Comparison of ENCODE assay signal across 13 cellular contexts in the genomic region with DNA sequence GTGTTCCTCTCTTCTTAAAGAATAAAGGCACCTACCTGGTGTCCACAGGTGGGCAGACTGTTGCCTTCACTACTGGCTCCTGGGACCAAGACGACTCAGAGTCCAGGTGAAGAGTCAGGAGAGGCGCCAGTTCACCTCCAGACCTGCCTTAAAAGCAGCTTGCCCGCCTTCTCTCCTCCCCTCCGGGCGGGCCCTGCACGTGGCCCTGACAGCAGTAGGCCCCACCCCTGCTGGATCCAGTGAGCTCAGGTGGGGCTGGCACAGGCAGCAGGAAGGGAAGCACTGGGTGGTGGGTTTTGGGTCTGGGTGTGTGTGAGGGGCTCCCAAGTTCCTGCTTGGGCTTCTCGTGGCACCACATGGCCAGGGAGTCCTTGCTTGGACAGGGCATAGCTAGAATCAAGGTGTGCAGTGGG. TPM values are rescaled to one million over a fixed set of nuclear protein-coding genes. Genes with fewer than 3 reads are reported as not detected.
DNase-seq lines count a peak whose midpoint lies in the region; ATAC-seq, FAIRE-seq and TF ChIP-seq lines count a peak whose summit lies in the region.
"Had no signal": no experiment of that assay in that cellular context is flagged by ENCODE, and none has a peak within 500 bp of the region (broad histone marks: within the 10 kb centered on the region; RNA-seq: fewer than 3 reads in every experiment).

A gene with protein sequence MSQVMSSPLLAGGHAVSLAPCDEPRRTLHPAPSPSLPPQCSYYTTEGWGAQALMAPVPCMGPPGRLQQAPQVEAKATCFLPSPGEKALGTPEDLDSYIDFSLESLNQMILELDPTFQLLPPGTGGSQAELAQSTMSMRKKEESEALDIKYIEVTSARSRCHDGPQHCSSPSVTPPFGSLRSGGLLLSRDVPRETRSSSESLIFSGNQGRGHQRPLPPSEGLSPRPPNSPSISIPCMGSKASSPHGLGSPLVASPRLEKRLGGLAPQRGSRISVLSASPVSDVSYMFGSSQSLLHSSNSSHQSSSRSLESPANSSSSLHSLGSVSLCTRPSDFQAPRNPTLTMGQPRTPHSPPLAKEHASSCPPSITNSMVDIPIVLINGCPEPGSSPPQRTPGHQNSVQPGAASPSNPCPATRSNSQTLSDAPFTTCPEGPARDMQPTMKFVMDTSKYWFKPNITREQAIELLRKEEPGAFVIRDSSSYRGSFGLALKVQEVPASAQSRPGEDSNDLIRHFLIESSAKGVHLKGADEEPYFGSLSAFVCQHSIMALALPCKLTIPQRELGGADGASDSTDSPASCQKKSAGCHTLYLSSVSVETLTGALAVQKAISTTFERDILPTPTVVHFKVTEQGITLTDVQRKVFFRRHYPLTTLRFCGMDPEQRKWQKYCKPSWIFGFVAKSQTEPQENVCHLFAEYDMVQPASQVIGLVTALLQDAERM (minus strand): TSS at position 125 of the 413 bp plus-strand sequence. CDS start 5,198 bp downstream, outside the sequence.

- no peaks in the 10 kb centered on the region for H3K36me3 ChIP-seq in left lung
- H3K36me3 ChIP-seq in suprapubic skin: peaks cover 5% of the 10 kb centered on the region
- no peaks in the 10 kb centered on the region for H3K36me3 ChIP-seq in smooth muscle cell (ENCODE audit: low read depth)

- H4K20me1 ChIP-seq in smooth muscle cell (ENCODE audit: low read depth): no peaks in the 10 kb centered on the region

- H2AFZ ChIP-seq in smooth muscle cell (ENCODE audit: low read depth): no peak within 1 kb of the TSS

- H3K27me3 Mint-ChIP-seq in activated T-helper 1 cell treated with anti-CD3 and anti-CD28 coated beads, Interleukin-12 subunit alpha, Interleukin-12 subunit beta, Interleukin-2, Interleukin-4 antibody, amounts not matched to agents 30 ng/mL and 10 ng/mL and 1 ng/mL, durations not matched to agents 14 hours and 24 hours and 36 hours (ENCODE audit: insufficient read depth): no peaks in the 10 kb centered on the region
- H3K27me3 Mint-ChIP-seq: central memory CD8-positive, alpha-beta T cell had no signal

- peaks cover 0 to 14% of the 10 kb centered on the region in 2 donors for H3K27me3 ChIP-seq in left lung
- no peaks in the 10 kb centered on the region for H3K27me3 ChIP-seq in suprapubic skin
- no peaks in the 10 kb centered on the region for H3K27me3 ChIP-seq in smooth muscle cell (ENCODE audit: low read depth)

- no peak within 1 kb of the TSS for H3K4me3 ChIP-seq in left lung
- H3K4me3 ChIP-seq in suprapubic skin: peak within 1 kb of the TSS; percentile 59
- no peak within 1 kb of the TSS for H3K4me3 ChIP-seq in smooth muscle cell

- TF ChIP-seq CTCF in left lung (IDR thresholded peaks at IDR 0.05) (no peak), suprapubic skin (IDR thresholded peaks at IDR 0.05) (no peak), smooth muscle cell (IDR thresholded peaks at IDR 0.05; ENCODE audit: borderline replicate concordance, insufficient read depth, poor library complexity, severe bottlenecking) (no peak)

- peaks cover 7% of the 10 kb centered on the region for H3K36me3 Mint-ChIP-seq in activated T-helper 1 cell treated with anti-CD3 and anti-CD28 coated beads, Interleukin-12 subunit alpha, Interleukin-12 subunit beta, Interleukin-2, Interleukin-4 antibody, amounts not matched to agents 30 ng/mL and 10 ng/mL and 1 ng/mL, durations not matched to agents 14 hours and 24 hours and 36 hours (ENCODE audit: low read depth)

- DNase-seq in NCI-H2029 (lab: John Stamatoyannopoulos, UW): peak; percentile 14
- DNase-seq in NCI-H2029 treated with DMSO at 0.1 percent for 48 hours (lab: John Stamatoyannopoulos, UW): no peak
- DNase-seq in activated T-helper 1 cell treated with anti-CD3 and anti-CD28 coated beads, Interleukin-12 subunit alpha, Interleukin-12 subunit beta, Interleukin-2, Interleukin-4 antibody, amounts not matched to agents 30 ng/mL and 10 ng/mL and 1 ng/mL, durations not matched to agents 14 hours and 24 hours and 36 hours (ENCODE audit: low spot score): no peak
- DNase-seq in left lung: peak in 1 of 2 donors; percentile 53
- peak in 1 of 2 donors; percentile 83 for DNase-seq in suprapubic skin (ENCODE audit: low spot score in 2 of 2)
- DNase-seq in GM19239 (ENCODE audit: insufficient read length, low spot score): no peak
- DNase-seq in smooth muscle cell (lab: John Stamatoyannopoulos, UW; ENCODE audit: unreplicated experiment): no peak
- DNase-seq in COR-L47 (lab: John Stamatoyannopoulos, UW): no peak
- DNase-seq: 8988T, erythroblast, NCI-H187 treated with DMSO at 0.1 percent for 48 hours, retina had no signal

- no peaks in the 10 kb centered on the region for H3K79me2 ChIP-seq in smooth muscle cell (ENCODE audit: low read depth)

- TF ChIP-seq POLR2A in suprapubic skin (IDR thresholded peaks at IDR 0.05): peak in 1 of 2 donors; percentile 55

- H3K9me3 ChIP-seq in left lung: no peaks in the 10 kb centered on the region
- no peaks in the 10 kb centered on the region for H3K9me3 ChIP-seq in suprapubic skin
- no peaks in the 10 kb centered on the region for H3K9me3 ChIP-seq in smooth muscle cell (replicated peaks; ENCODE audit: low read depth)

- peaks cover 15 to 21% of the 10 kb centered on the region in 2 donors for H3K4me1 ChIP-seq in left lung
- H3K4me1 ChIP-seq in suprapubic skin: peaks cover 40% of the 10 kb centered on the region
- H3K4me1 ChIP-seq in smooth muscle cell (ENCODE audit: low read depth): no peaks in the 10 kb centered on the region

- H3K4me3 Mint-ChIP-seq in activated T-helper 1 cell treated with anti-CD3 and anti-CD28 coated beads, Interleukin-12 subunit alpha, Interleukin-12 subunit beta, Interleukin-2, Interleukin-4 antibody, amounts not matched to agents 30 ng/mL and 10 ng/mL and 1 ng/mL, durations not matched to agents 14 hours and 24 hours and 36 hours: no peak within 1 kb of the TSS
- H3K4me3 Mint-ChIP-seq: central memory CD8-positive, alpha-beta T cell had no signal

- H3F3A ChIP-seq in smooth muscle cell (ENCODE audit: low read depth): no peaks in the 10 kb centered on the region

- peaks cover 25% of the 10 kb centered on the region for H3K4me1 Mint-ChIP-seq in activated T-helper 1 cell treated with anti-CD3 and anti-CD28 coated beads, Interleukin-12 subunit alpha, Interleukin-12 subunit beta, Interleukin-2, Interleukin-4 antibody, amounts not matched to agents 30 ng/mL and 10 ng/mL and 1 ng/mL, durations not matched to agents 14 hours and 24 hours and 36 hours (ENCODE audit: low read depth)

- no peak for TF ChIP-seq EP300 in suprapubic skin (IDR thresholded peaks at IDR 0.05)

- no peak within 1 kb of the TSS for H3K4me2 ChIP-seq in smooth muscle cell

- ATAC-seq in left lung: peak; percentile 46

- no peak within 1 kb of the TSS for H3K9ac ChIP-seq in smooth muscle cell (ENCODE audit: low read depth)

- H3K27ac ChIP-seq in left lung (no peak within 1 kb of the TSS), suprapubic skin (peak within 1 kb of the TSS; percentile 91), smooth muscle cell (ENCODE audit: low read depth) (no peak within 1 kb of the TSS)

- 56% methylated on average over 7 of the region's 7 CpGs for WGBS in suprapubic skin
- WGBS in smooth muscle cell (ENCODE audit: low lambda C conversion rate): 66% methylated on average over 7 of the region's 7 CpGs

- H3K9me3 Mint-ChIP-seq in activated T-helper 1 cell treated with anti-CD3 and anti-CD28 coated beads, Interleukin-12 subunit alpha, Interleukin-12 subunit beta, Interleukin-2, Interleukin-4 antibody, amounts not matched to agents 30 ng/mL and 10 ng/mL and 1 ng/mL, durations not matched to agents 14 hours and 24 hours and 36 hours: no peaks in the 10 kb centered on the region
- H3K9me3 Mint-ChIP-seq: central memory CD8-positive, alpha-beta T cell had no signal

- intact Hi-C loops in activated T-helper 1 cell treated with anti-CD3 and anti-CD28 coated beads, Interleukin-12 subunit alpha, Interleukin-12 subunit beta, Interleukin-2, Interleukin-4 antibody, amounts not matched to agents 30 ng/mL and 10 ng/mL and 1 ng/mL, durations not matched to agents 14 hours and 24 hours and 36 hours (cut with micrococcal nuclease): no loop called here
- intact Hi-C loops in left lung (cut with DNase I): no loop called here

- no peak within 1 kb of the TSS for H3K27ac Mint-ChIP-seq in activated T-helper 1 cell treated with anti-CD3 and anti-CD28 coated beads, Interleukin-12 subunit alpha, Interleukin-12 subunit beta, Interleukin-2, Interleukin-4 antibody, amounts not matched to agents 30 ng/mL and 10 ng/mL and 1 ng/mL, durations not matched to agents 14 hours and 24 hours and 36 hours

- FAIRE-seq in GM19239 (lab: Jason Lieb, UNC): no peak

RNA-seq across cellular contexts. Expression of the gene that starts here (rescaled TPM):
- total RNA-seq in activated T-helper 1 cell treated with anti-CD3 and anti-CD28 coated beads, Interleukin-12 subunit alpha, Interleukin-12 subunit beta, Interleukin-2, Interleukin-4 antibody, amounts not matched to agents 30 ng/mL and 10 ng/mL and 1 ng/mL, durations not matched to agents 14 hours and 24 hours and 36 hours: 14.5 and 15.5 TPM in 2 replicates
- total RNA-seq in left lung (1 to 10 TPM in 1 of 2 donors, under 1 TPM in 1; 0.23 to 1.6 TPM), suprapubic skin (1,000 to 10,000 TPM in 2 of 4 donors, 100 to 1,000 TPM in 2; 730 to 1,745 (median 1,078) TPM), smooth muscle cell (0.63 and 1.2 TPM in 2 replicates)
- 0.13 and 3.3 TPM in 2 replicates for polyA plus RNA-seq in smooth muscle cell

Comparison
In these comparisons a context has a peak if more than half of its experiments do, and no peak if none do; other contexts are left out.
1. RNA of the gene that starts here (total RNA-seq): 730 to 1,745 TPM in suprapubic skin; 14.5 to 15.5 TPM in activated T-helper 1 cell treated with anti-CD3 and anti-CD28 coated beads, Interleukin-12 subunit alpha, Interleukin-12 subunit beta, Interleukin-2, Interleukin-4 antibody, amounts not matched to agents 30 ng/mL and 10 ng/mL and 1 ng/mL, durations not matched to agents 14 hours and 24 hours and 36 hours, 0.23 to 1.6 TPM in left lung and 0.63 to 1.2 TPM in smooth muscle cell; every median in the first group is over 10 times any median in the second.